In genomic region chr4:185534534-185534849, GRCh38 we compare ENCODE assay signal across 9 cellular contexts. TPM values are rescaled to one million over a fixed set of nuclear protein-coding genes. Genes with fewer than 3 reads are reported as not detected.
DNase-seq lines count a peak whose midpoint lies in the region; ATAC-seq and TF ChIP-seq lines count a peak whose summit lies in the region.
"Had no signal": no experiment of that assay in that cellular context is flagged by ENCODE, and none has a peak within 500 bp of the region (broad histone marks: within the 10 kb centered on the region; RNA-seq: fewer than 3 reads in every experiment).

No MANE protein-coding gene starts in this region.

- CTCF ChIA-PET in OCI-LY7 (lab: Charles Lee; ENCODE audit: unreplicated experiment) = no interaction called here

- TF ChIP-seq EP300 in upper lobe of left lung (IDR thresholded peaks at IDR 0.05) = no peak

- H3K27me3 ChIP-seq in endodermal cell (ENCODE audit: control insufficient read depth, insufficient read depth, low read length, poor library complexity, severe bottlenecking) = peaks cover 38% of the 10 kb centered on the region
- no peaks in the 10 kb centered on the region for H3K27me3 ChIP-seq in upper lobe of left lung

- no peaks in the 10 kb centered on the region for H4K20me1 ChIP-seq in OCI-LY7 (ENCODE audit: insufficient read depth, low read length)

- peak overlapping the region; percentile 39 for H3K4me3 Mint-ChIP-seq in activated T-cell treated with anti-CD3 and anti-CD28 coated beads, Interleukin-2, amount 50 U/mL, for 4 hours
- peak overlapping the region; percentile 56 for H3K4me3 Mint-ChIP-seq in endodermal cell

- H3K36me3 Mint-ChIP-seq in activated T-cell treated with anti-CD3 and anti-CD28 coated beads, Interleukin-2, amount 50 U/mL, for 4 hours (ENCODE audit: insufficient read depth) = no peaks in the 10 kb centered on the region
- no peaks in the 10 kb centered on the region for H3K36me3 Mint-ChIP-seq in endodermal cell (ENCODE audit: low read depth)
- H3K36me3 Mint-ChIP-seq: CD14-positive monocyte had no signal

- H3K9me3 Mint-ChIP-seq in activated T-cell treated with anti-CD3 and anti-CD28 coated beads, Interleukin-2, amount 50 U/mL, for 4 hours = no peaks in the 10 kb centered on the region
- H3K9me3 Mint-ChIP-seq in endodermal cell = no peaks in the 10 kb centered on the region

- H3K9ac ChIP-seq in endodermal cell (ENCODE audit: extremely low read depth, low read length, poor library complexity, severe bottlenecking) = peak overlapping the region; percentile 71

- H3K79me2 ChIP-seq in OCI-LY7 (ENCODE audit: insufficient read depth, low read depth, low read length) = no peaks in the 10 kb centered on the region

- TF ChIP-seq CTCF in endodermal cell (conservative IDR thresholded peaks at IDR 0.05) (no peak), upper lobe of left lung (IDR thresholded peaks at IDR 0.05) (no peak), OCI-LY7 (conservative IDR thresholded peaks at IDR 0.05; ENCODE audit: low read length) (no peak)

- peaks cover 4% of the 10 kb centered on the region for H3K4me1 Mint-ChIP-seq in activated T-cell treated with anti-CD3 and anti-CD28 coated beads, Interleukin-2, amount 50 U/mL, for 4 hours (ENCODE audit: low read depth)
- H3K4me1 Mint-ChIP-seq in endodermal cell = peaks cover 2% of the 10 kb centered on the region
- H3K4me1 Mint-ChIP-seq: CD14-positive monocyte had no signal

- peaks cover 4% of the 10 kb centered on the region for H3K4me1 ChIP-seq in endodermal cell (ENCODE audit: control insufficient read depth, insufficient read depth, low read length)
- H3K4me1 ChIP-seq in mesodermal cell (ENCODE audit: control insufficient read depth, insufficient read depth, low read length, poor library complexity, severe bottlenecking) = no peaks in the 10 kb centered on the region
- peaks cover 0 to 13% (median 3%) of the 10 kb centered on the region in 4 donors for H3K4me1 ChIP-seq in upper lobe of left lung
- no peaks in the 10 kb centered on the region for H3K4me1 ChIP-seq in OCI-LY7 (ENCODE audit: insufficient read depth, low read length, poor library complexity, severe bottlenecking)

- H3K4me3 ChIP-seq in endodermal cell (ENCODE audit: low read length) (peak overlapping the region; percentile 86), mesodermal cell (ENCODE audit: extremely low read depth, insufficient read depth, low read length, poor library complexity, severe bottlenecking) (peak overlapping the region; percentile 77), upper lobe of left lung (peak overlapping the region in 3 of 4 donors; percentile 53 to 76 (median 68)), OCI-LY7 (ENCODE audit: low read depth, low read length, poor library complexity, severe bottlenecking) (no peak overlapping the region)

- no peak overlapping the region for H3K4me2 ChIP-seq in OCI-LY7 (ENCODE audit: low read length)

- BruUV-seq in OCI-LY7 (replicated peaks; lab: Mats Ljungman, UMichigan) = no TSS peak

- no peak for ATAC-seq in activated T-cell treated with anti-CD3 and anti-CD28 coated beads, Interleukin-2, amount 50 U/mL, for 4 hours
- peak in 1 of 2 donors; percentile 68 for ATAC-seq in upper lobe of left lung (ENCODE audit: low FRiP score in 2 of 2)
- ATAC-seq in GM18520 (IDR thresholded peaks at IDR 0.05; ENCODE audit: unreplicated experiment) = no peak
- ATAC-seq in HG03378 (IDR thresholded peaks at IDR 0.05; ENCODE audit: unreplicated experiment) = no peak

- H3K36me3 ChIP-seq in endodermal cell (ENCODE audit: control insufficient read depth, insufficient read depth, low read length) (no peaks in the 10 kb centered on the region), mesodermal cell (ENCODE audit: control insufficient read depth, insufficient read depth, low read length) (no peaks in the 10 kb centered on the region), upper lobe of left lung (no peaks in the 10 kb centered on the region), OCI-LY7 (ENCODE audit: insufficient read depth, low read length) (no peaks in the 10 kb centered on the region)

- no peak for TF ChIP-seq POLR2A in upper lobe of left lung (IDR thresholded peaks at IDR 0.05)

- peaks cover 36% of the 10 kb centered on the region for H3K27me3 Mint-ChIP-seq in activated T-cell treated with anti-CD3 and anti-CD28 coated beads, Interleukin-2, amount 50 U/mL, for 4 hours (ENCODE audit: low read depth)
- peaks cover 42% of the 10 kb centered on the region for H3K27me3 Mint-ChIP-seq in endodermal cell (ENCODE audit: insufficient read depth)

- no peak overlapping the region for H2AFZ ChIP-seq in OCI-LY7 (ENCODE audit: low read length)

- intact Hi-C loops in OCI-LY7 (cut with micrococcal nuclease; ENCODE audit: unreplicated experiment) = no loop called here

- H3K9me2 ChIP-seq in OCI-LY7 (ENCODE audit: insufficient read depth, low read length) = no peaks in the 10 kb centered on the region

- 3 to 4% methylated on average over 8 of the region's 8 CpGs for WGBS in endodermal cell (ENCODE audit: insufficient coverage in 1 of 2, insufficient read length in 1 of 2), 2 experiments
- 0% methylated on average over 7 of the region's 8 CpGs for WGBS in mesodermal cell (ENCODE audit: insufficient coverage in 2 of 2), 2 experiments
- 3% methylated on average over 7 to 8 of the region's 8 CpGs for WGBS in upper lobe of left lung, 2 donors

- POLR2A ChIA-PET in OCI-LY7 (lab: Charles Lee) = interaction anchor here (0.8 to 1.1 kb wide), 2 partner anchors 17 kb away, joined by 3 read pairs; no protein-coding TSS in a partner anchor

- H3K27ac Mint-ChIP-seq in endodermal cell = no peak overlapping the region

- DNase-seq in activated T-cell treated with anti-CD3 and anti-CD28 coated beads, Interleukin-2, amount 50 U/mL, for 4 hours = no peak
- DNase-seq in activated T-cell treated with anti-CD3 and anti-CD28 coated beads, Interleukin-2, amount 50 U/mL, for 48 hours = no peak
- no peak for DNase-seq in endodermal cell
- no peak for DNase-seq in upper lobe of left lung
- no peak for DNase-seq in OCI-LY7 (ENCODE audit: low spot score)

- H3K27ac ChIP-seq in endodermal cell (ENCODE audit: low read depth, low read length) (no peak overlapping the region), mesodermal cell (ENCODE audit: low read depth, low read length, severe bottlenecking) (no peak overlapping the region), upper lobe of left lung (peak overlapping the region; percentile 79 to 91 (median 88)), OCI-LY7 (ENCODE audit: low read depth, low read length, poor library complexity, severe bottlenecking) (no peak overlapping the region)

- H3K9me3 ChIP-seq in endodermal cell (ENCODE audit: control insufficient read depth, low read length) (no peaks in the 10 kb centered on the region), mesodermal cell (ENCODE audit: control insufficient read depth, low read length) (no peaks in the 10 kb centered on the region), upper lobe of left lung (no peaks in the 10 kb centered on the region), OCI-LY7 (ENCODE audit: low read length) (no peaks in the 10 kb centered on the region)

RNA-seq across cellular contexts. Expression of gene PDLIM3, which starts 0.8 kb away (rescaled TPM):
- not detected for total RNA-seq in activated T-cell treated with anti-CD3 and anti-CD28 coated beads, Interleukin-2, amount 50 U/mL, for 4 hours
- total RNA-seq in endodermal cell (10 to 100 TPM in 1 of 2 donors, 1 to 10 TPM in 1; 4.3 to 11.0 TPM), upper lobe of left lung (100 to 1,000 TPM in 1 of 6 donors, 10 to 100 TPM in 5; 15.9 to 183 (median 42.2) TPM), OCI-LY7 (2022) (not detected in 2 replicates)
- polyA plus RNA-seq in endodermal cell (2013, experiment 1 of 2) = 13.9 TPM
- 15.6 TPM for polyA plus RNA-seq in endodermal cell (2013, experiment 2 of 2)
- 129 TPM for polyA plus RNA-seq in mesodermal cell (2013, experiment 1 of 2)
- 115 TPM for polyA plus RNA-seq in mesodermal cell (2013, experiment 2 of 2)
- total RNA-seq in OCI-LY7 (2014; rRNA removed; shearing (Covaris generic)) = 0.03 TPM in 1 of 2 replicates, not detected in the other
- polyA plus RNA-seq: CD14-positive monocyte had no signal

Comparison
In these comparisons a context has a peak if more than half of its experiments do, and no peak if none do; other contexts are left out.
1. H3K27ac ChIP-seq: peak in upper lobe of left lung (4 of 4); none in endodermal cell (single experiment), mesodermal cell (single experiment) and OCI-LY7 (single experiment).
2. RNA of gene PDLIM3, which starts 0.8 kb away (total RNA-seq): 15.9 to 183 TPM in upper lobe of left lung and 4.3 to 11.0 TPM in endodermal cell; 0.03 TPM in OCI-LY7 and not detected in activated T-cell treated with anti-CD3 and anti-CD28 coated beads, Interleukin-2, amount 50 U/mL, for 4 hours; every median in the first group is over 4 times any median in the second.